Comparison of ENCODE assay signal across 8 cellular contexts in the genomic region with DNA sequence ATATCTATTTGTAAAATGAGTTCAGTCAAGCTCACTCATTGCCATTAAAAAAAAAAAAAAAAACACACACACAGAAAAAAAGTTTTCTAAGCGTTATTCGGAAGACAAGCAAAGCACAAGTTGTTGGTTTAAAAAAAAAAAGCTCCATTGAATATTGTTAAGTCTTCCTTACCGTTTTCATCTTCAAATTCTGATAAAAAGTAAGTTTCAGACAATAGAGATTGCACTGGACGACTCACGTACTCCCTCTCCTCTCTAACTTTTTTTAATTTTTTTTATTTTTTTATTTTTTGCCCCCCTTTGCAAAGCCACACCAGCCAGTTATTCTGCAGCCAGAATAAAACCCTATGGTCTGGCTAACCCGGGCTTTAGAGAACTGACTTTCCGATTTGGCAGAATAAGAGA. TPM values are rescaled to one million over a fixed set of nuclear protein-coding genes. Genes with fewer than 3 reads are reported as not detected.
A peak's percentile ranks its signal among the peaks of the same experiment; 100 is the strongest.
DNase-seq lines count a peak whose midpoint lies in the region; ATAC-seq and TF ChIP-seq lines count a peak whose summit lies in the region.

No MANE protein-coding gene starts in this region.

- H3K9me3 Mint-ChIP-seq in activated CD8-positive, alpha-beta T cell treated with anti-CD3 and anti-CD28 coated beads, Interleukin-2, amount 10 ng/mL, durations not matched to agents 7 days and 5 days (ENCODE audit: insufficient read depth) = no peaks in the 10 kb centered on the region

- no peaks in the 10 kb centered on the region for H3K36me3 Mint-ChIP-seq in activated CD8-positive, alpha-beta T cell treated with anti-CD3 and anti-CD28 coated beads, Interleukin-2, amount 10 ng/mL, durations not matched to agents 7 days and 5 days (ENCODE audit: low read depth)

- no peaks in the 10 kb centered on the region for H3K36me3 ChIP-seq in thoracic aorta

- H3K4me3 ChIP-seq in GM12864 (ENCODE audit: low read depth, low read length) (peak overlapping the region; percentile 74), thoracic aorta (peak overlapping the region; percentile 83)

- TF ChIP-seq CTCF in GM12864 (IDR thresholded peaks at IDR 0.05; ENCODE audit: low read depth, low read length, missing control alignments) (no peak), thoracic aorta (IDR thresholded peaks at IDR 0.05) (no peak)

- ATAC-seq in HG02763 (IDR thresholded peaks at IDR 0.05; ENCODE audit: unreplicated experiment) (peak; percentile 7), thoracic aorta (ENCODE audit: insufficient number of reproducible peaks, low FRiP score, low read depth) (no peak)
- peak; percentile 14 for ATAC-seq in activated CD8-positive, alpha-beta T cell treated with anti-CD3 and anti-CD28 coated beads, Interleukin-2, amount 10 ng/mL, durations not matched to agents 7 days and 5 days

- H3K27me3 Mint-ChIP-seq in activated CD8-positive, alpha-beta T cell treated with anti-CD3 and anti-CD28 coated beads, Interleukin-2, amount 10 ng/mL, durations not matched to agents 7 days and 5 days (ENCODE audit: low read depth) = no peaks in the 10 kb centered on the region

- no peaks in the 10 kb centered on the region for H3K9me3 ChIP-seq in thoracic aorta

- POLR2A ChIA-PET in activated CD8-positive, alpha-beta T cell treated with anti-CD3 and anti-CD28 coated beads, Interleukin-2, amount 10 ng/mL, durations not matched to agents 7 days and 5 days (lab: Charles Lee) = interaction anchor here (0.7 to 1.5 kb wide), 3 partner anchors 82 to 712 kb away, joined by 3 to 5 read pairs (median 3); partner anchors contain the start of genes CENPK and PPWD1

- no peak overlapping the region for H3K4me3 Mint-ChIP-seq in activated CD8-positive, alpha-beta T cell treated with anti-CD3 and anti-CD28 coated beads, Interleukin-2, amount 10 ng/mL, durations not matched to agents 7 days and 5 days

- CTCF ChIA-PET in activated CD8-positive, alpha-beta T cell treated with anti-CD3 and anti-CD28 coated beads, Interleukin-2, amount 10 ng/mL, durations not matched to agents 7 days and 5 days (lab: Charles Lee) = interaction anchor here (1.6 to 6.6 kb wide), 4 partner anchors 378 to 669 kb away, joined by 4 to 79 read pairs (median 8); no protein-coding TSS in a partner anchor

- DNase-seq in GM12864 (ENCODE audit: low read depth) (no peak), iris pigment epithelial cell (ENCODE audit: low read depth) (peak; percentile 35), thoracic aorta (ENCODE audit: low spot score) (no peak), ecto neural progenitor cell (ENCODE audit: low spot score) (no peak), kidney glomerular epithelial cell (lab: John Stamatoyannopoulos, UW) (no peak), NCI-H446 (lab: John Stamatoyannopoulos, UW) (no peak)
- no peak for DNase-seq in activated CD8-positive, alpha-beta T cell treated with anti-CD3 and anti-CD28 coated beads, Interleukin-2, amount 10 ng/mL, durations not matched to agents 7 days and 5 days

- H3K4me1 Mint-ChIP-seq in activated CD8-positive, alpha-beta T cell treated with anti-CD3 and anti-CD28 coated beads, Interleukin-2, amount 10 ng/mL, durations not matched to agents 7 days and 5 days (ENCODE audit: low read depth) = peaks cover 22% of the 10 kb centered on the region

- H3K27me3 ChIP-seq in thoracic aorta (replicated peaks; ENCODE audit: insufficient read depth) = no peaks in the 10 kb centered on the region

- peaks cover 2 to 14% of the 10 kb centered on the region in 2 donors for H3K4me1 ChIP-seq in thoracic aorta (ENCODE audit: control insufficient read depth in 1 of 2, low read depth in 2 of 2)

- peak overlapping the region; percentile 69 to 85 for H3K27ac ChIP-seq in thoracic aorta

- peak overlapping the region; percentile 85 for H3K27ac Mint-ChIP-seq in activated CD8-positive, alpha-beta T cell treated with anti-CD3 and anti-CD28 coated beads, Interleukin-2, amount 10 ng/mL, durations not matched to agents 7 days and 5 days

RNA-seq across cellular contexts. Expression of gene ADAMTS6, which starts 0.5 kb away (rescaled TPM):
- 1 to 10 TPM; 1.8 to 3.4 TPM for total RNA-seq in activated CD8-positive, alpha-beta T cell treated with anti-CD3 and anti-CD28 coated beads, Interleukin-2, amount 10 ng/mL, durations not matched to agents 7 days and 5 days
- total RNA-seq in thoracic aorta = 10 to 100 TPM in 1 of 2 donors, 1 to 10 TPM in 1; 4.9 to 11.8 TPM
